ENCODE assay signal across 8 cellular contexts in the genomic region with DNA sequence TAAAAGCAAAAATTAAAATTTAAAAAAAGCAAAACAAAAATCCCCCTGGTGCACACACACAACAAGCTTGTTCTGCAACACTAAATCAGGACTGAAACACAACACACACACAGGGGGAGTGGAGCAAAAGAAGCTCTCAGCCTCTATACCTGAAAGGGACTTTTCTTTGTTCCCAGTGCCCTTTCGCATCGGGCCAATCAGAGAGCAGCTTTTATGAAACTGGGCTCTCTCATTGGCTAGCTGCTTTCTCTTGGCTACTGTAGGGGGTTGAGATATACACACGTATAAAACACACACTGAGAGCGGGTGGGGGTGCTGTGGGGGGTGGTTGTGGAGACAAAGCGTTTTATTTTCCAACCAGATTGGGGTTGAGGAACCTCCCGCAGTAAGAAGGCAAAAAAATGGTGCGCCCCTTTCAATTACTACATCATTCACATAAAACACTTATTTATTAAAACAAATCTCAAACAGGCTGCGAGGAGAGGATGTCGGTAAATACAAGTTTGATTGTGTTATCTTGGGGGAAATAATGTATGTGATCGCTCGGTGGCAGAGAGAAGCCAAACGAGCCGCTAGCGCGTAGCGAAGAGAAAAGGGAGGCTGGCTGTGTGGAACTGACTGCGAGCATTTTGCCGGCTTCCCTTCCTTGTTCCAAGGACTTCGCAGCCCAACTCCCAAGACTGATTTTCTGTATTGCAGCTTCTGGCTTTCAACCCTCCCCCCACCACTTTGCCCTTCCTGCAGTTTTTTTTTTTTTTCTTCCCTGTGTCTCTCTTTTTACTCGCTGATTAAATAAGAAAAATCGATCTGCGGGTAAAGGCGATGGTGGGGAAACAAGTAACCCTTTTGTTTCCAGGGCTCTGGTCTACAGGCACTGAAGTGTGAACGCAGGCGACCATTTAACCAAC. TPM values are rescaled to one million over a fixed set of nuclear protein-coding genes. Genes with fewer than 3 reads are reported as not detected.
A peak's percentile ranks its signal among the peaks of the same experiment; 100 is the strongest.
DNase-seq lines count a peak whose midpoint lies in the region; ATAC-seq, FAIRE-seq and TF ChIP-seq lines count a peak whose summit lies in the region.

No MANE protein-coding gene starts in this region.

- ATAC-seq in GM19395 (IDR thresholded peaks at IDR 0.05; ENCODE audit: unreplicated experiment) (peak; percentile 84), HG03432 (IDR thresholded peaks at IDR 0.05; ENCODE audit: unreplicated experiment) (peak; percentile 84), left cardiac atrium (peak; percentile 81 to 89)

- no peaks in the 10 kb centered on the region for H3K36me3 ChIP-seq in ovary

- H3K27ac ChIP-seq in ovary = peak overlapping the region in 1 of 2 donors; percentile 87

- 5 to 7% (median 7%) methylated on average over 25 of the region's 25 CpGs for WGBS in ovary, 3 donors

- H3K27me3 ChIP-seq in ovary = no peaks in the 10 kb centered on the region

- no peak for FAIRE-seq in D721Med (lab: Jason Lieb, UNC)

- peak overlapping the region; percentile 69 for H3K4me3 ChIP-seq in ovary

- peaks cover 2% of the 10 kb centered on the region for H3K4me1 ChIP-seq in ovary (ENCODE audit: insufficient read depth)

- intact Hi-C loops in left cardiac atrium (cut with DNase I) = loop anchor here (2.0 to 10.0 kb wide), 5 partner anchors 92 to 448 kb away; no protein-coding TSS in a partner anchor
- intact Hi-C loops in ovary (cut with DNase I) = loop anchor here in 1 of 4 donors (10.0 kb wide), 1 partner anchor 94 kb away; no protein-coding TSS in a partner anchor

- no peaks in the 10 kb centered on the region for H3K9me3 ChIP-seq in ovary

- TF ChIP-seq POLR2A in ovary (IDR thresholded peaks at IDR 0.05) = no peak

- TF ChIP-seq EP300 in ovary (IDR thresholded peaks at IDR 0.05) = no peak

- DNase-seq in D721Med (ENCODE audit: insufficient read length, low spot score) (peak; percentile 41), NCI-H510A treated with DMSO at 0.1 percent for 48 hours (lab: John Stamatoyannopoulos, UW) (peak; percentile 78), anterior cingulate cortex (lab: John Stamatoyannopoulos, UW) (peak; percentile 29 to 94 (median 82)), left cardiac atrium (peak; percentile 69), ovary (peak; percentile 64 to 80 (median 72)), NCI-H2196 treated with DMSO at 0.1 percent for 48 hours (lab: John Stamatoyannopoulos, UW; ENCODE audit: unreplicated experiment) (no peak)

- no peak for TF ChIP-seq CTCF in D721Med (IDR thresholded peaks at IDR 0.05; ENCODE audit: insufficient read depth, missing control alignments)
- TF ChIP-seq CTCF in ovary (IDR thresholded peaks at IDR 0.05) = no peak

RNA-seq across cellular contexts. Expression of a gene that starts 2.5 kb away (rescaled TPM):
- total RNA-seq in left cardiac atrium (10 to 100 TPM; 21.8 to 28.0 TPM), ovary (10 to 100 TPM; 11.1 to 26.8 (median 15.5) TPM)
- polyA plus RNA-seq in ovary = 10 to 100 TPM in 1 of 2 donors, 1 to 10 TPM in 1; 7.5 to 10.5 TPM
